In the genomic region with DNA sequence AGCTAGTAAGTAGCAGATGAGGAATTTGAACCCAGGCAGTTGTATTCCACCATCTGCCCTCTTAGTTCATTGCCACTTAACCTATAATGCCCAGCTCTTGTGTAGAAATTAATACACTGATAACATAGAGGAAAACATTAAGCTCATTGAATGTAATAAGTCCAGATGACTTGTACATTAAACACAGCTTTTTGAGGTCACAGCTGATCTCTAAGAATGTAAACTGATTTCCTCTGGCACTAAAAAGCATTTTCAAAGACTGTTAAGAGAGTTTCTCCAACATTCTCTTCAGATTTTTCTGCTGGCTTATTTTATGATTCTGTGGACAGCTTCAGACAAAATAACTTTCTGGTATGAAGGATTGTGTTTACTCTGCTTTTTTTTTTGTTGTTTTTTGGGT, we compare ENCODE assay signal across 24 cellular contexts. TPM values are rescaled to one million over a fixed set of nuclear protein-coding genes. Genes with fewer than 3 reads are reported as not detected.
A peak's percentile ranks its signal among the peaks of the same experiment; 100 is the strongest.
DNase-seq lines count a peak whose midpoint lies in the region; ATAC-seq, FAIRE-seq and TF ChIP-seq lines count a peak whose summit lies in the region.
"Had no signal": no experiment of that assay in that cellular context is flagged by ENCODE, and none has a peak within 500 bp of the region (broad histone marks: within the 10 kb centered on the region; RNA-seq: fewer than 3 reads in every experiment).

No MANE protein-coding gene starts in this region.

- H3K27me3 ChIP-seq in SK-N-SH (ENCODE audit: insufficient read depth) (no peaks in the 10 kb centered on the region; the same call in 1 of the 2 replicates), GM23248 (replicated peaks; ENCODE audit: insufficient read depth) (no peaks in the 10 kb centered on the region), testis (no peaks in the 10 kb centered on the region)
- H3K27me3 ChIP-seq: Peyer's patch, SJCRH30 had no signal

- POLR2A ChIA-PET in SK-N-SH (lab: Yijun Ruan, JAX) = no interaction called here

- CTCF ChIA-PET in SK-N-SH (lab: Yijun Ruan, JAX) = interaction anchor here (1.0 to 1.9 kb wide), 6 partner anchors 12 to 280 kb away, joined by 3 to 7 read pairs (median 3); no protein-coding TSS in a partner anchor

- H3K27ac ChIP-seq in SK-N-SH (ENCODE audit: low read depth in 2 of 2, low read length in 1 of 2) (no peak overlapping the region), GM23248 (no peak overlapping the region), testis (no peak overlapping the region)
- H3K27ac ChIP-seq: 22Rv1, KMS-11, Peyer's patch, SJCRH30 had no signal

- peaks cover 26% of the 10 kb centered on the region for H3K27me3 Mint-ChIP-seq in activated T-cell treated with anti-CD3 and anti-CD28 coated beads, Interleukin-2, amount 50 U/mL, for 24 hours
- H3K27me3 Mint-ChIP-seq: B cell had no signal

- no peak for TF ChIP-seq POLR2A in testis (IDR thresholded peaks at IDR 0.05)

- no peak overlapping the region for H3K4me3 Mint-ChIP-seq in activated T-cell treated with anti-CD3 and anti-CD28 coated beads, Interleukin-2, amount 50 U/mL, for 24 hours
- H3K4me3 Mint-ChIP-seq: B cell, CD14-positive monocyte, H9 had no signal

- intact Hi-C loops in Right ventricle myocardium inferior (cut with DNase I) = no loop called here
- intact Hi-C loops in testis (cut with DNase I; ENCODE audit: low total_unique reads) = no loop called here

- FAIRE-seq in endometrium (lab: Jason Lieb, UNC) = peak; percentile 74

- no peak for TF ChIP-seq EP300 in SK-N-SH (IDR thresholded peaks at IDR 0.05; ENCODE audit: borderline replicate concordance in 1 of 2, low read depth in 1 of 2, low read length in 1 of 2)

- no peak for TF ChIP-seq RAD21 in SK-N-SH (IDR thresholded peaks at IDR 0.05; ENCODE audit: low read length)

- TF ChIP-seq CTCF in SK-N-SH (IDR thresholded peaks at IDR 0.05) = no peak
- no peak for TF ChIP-seq CTCF in fibroblast of the aortic adventitia (IDR thresholded peaks at IDR 0.05; ENCODE audit: insufficient read depth, low read length)
- no peak for TF ChIP-seq CTCF in testis (IDR thresholded peaks at IDR 0.05)

- peaks cover 71% of the 10 kb centered on the region for H3K36me3 Mint-ChIP-seq in activated T-cell treated with anti-CD3 and anti-CD28 coated beads, Interleukin-2, amount 50 U/mL, for 24 hours (ENCODE audit: low read depth)

- H3K9me2 ChIP-seq in SK-N-SH = no peaks in the 10 kb centered on the region
- no peaks in the 10 kb centered on the region for H3K9me2 ChIP-seq in GM23248 (ENCODE audit: insufficient read depth)

- H3K9me3 ChIP-seq in SK-N-SH (no peaks in the 10 kb centered on the region), GM23248 (ENCODE audit: low read depth) (no peaks in the 10 kb centered on the region), testis (no peaks in the 10 kb centered on the region)
- H3K9me3 ChIP-seq: Peyer's patch, SJCRH30 had no signal

- H4K20me1 ChIP-seq in SK-N-SH (ENCODE audit: insufficient read depth) (no peaks in the 10 kb centered on the region), GM23248 (ENCODE audit: insufficient read depth) (no peaks in the 10 kb centered on the region)

- no peak overlapping the region for H2AFZ ChIP-seq in SK-N-SH (ENCODE audit: low read depth)
- no peak overlapping the region for H2AFZ ChIP-seq in GM23248

- H3K9ac ChIP-seq in SK-N-SH (no peak overlapping the region), GM23248 (no peak overlapping the region)
- H3K9ac ChIP-seq: KMS-11 had no signal

- H3F3A ChIP-seq in SK-N-SH (replicated peaks; ENCODE audit: insufficient read depth) (no peaks in the 10 kb centered on the region), GM23248 (ENCODE audit: insufficient read depth) (no peaks in the 10 kb centered on the region)

- ATAC-seq in SK-N-SH treated with all-trans-retinoic acid at 6 μM for 48 hours = peak; percentile 47; the same call in 2 of the 3 replicates
- no peak for ATAC-seq in Right ventricle myocardium inferior

- no peak for DNase-seq in SK-N-SH
- peak; percentile 3 for DNase-seq in fibroblast of the aortic adventitia (ENCODE audit: low read depth)
- DNase-seq in GM23248 = no peak
- no peak for DNase-seq in activated T-cell treated with anti-CD3 and anti-CD28 coated beads, Interleukin-2, amount 50 U/mL, for 24 hours
- no peak for DNase-seq in Right ventricle myocardium inferior (ENCODE audit: missing footprints)
- no peak for DNase-seq in testis
- DNase-seq: DMS53, EL, GF-D8, H9, NCI-H1105 treated with DMSO at 0.1 percent for 48 hours, NCI-H2029 treated with DMSO at 0.1 percent for 48 hours, NCI-H226, NCI-H510A treated with DMSO at 0.1 percent for 48 hours, NCI-H748 treated with DMSO at 0.1 percent for 48 hours, Peyer's patch, SJCRH30, SW 1271 had no signal

- no peaks in the 10 kb centered on the region for H3K4me1 Mint-ChIP-seq in activated T-cell treated with anti-CD3 and anti-CD28 coated beads, Interleukin-2, amount 50 U/mL, for 24 hours (ENCODE audit: low read depth)
- H3K4me1 Mint-ChIP-seq: B cell, CD14-positive monocyte, H9 had no signal

- H3K27ac Mint-ChIP-seq in activated T-cell treated with anti-CD3 and anti-CD28 coated beads, Interleukin-2, amount 50 U/mL, for 24 hours = no peak overlapping the region
- H3K27ac Mint-ChIP-seq: B cell, H9 had no signal

- in situ Hi-C loops in GM23248 (cut with MboI) = loop anchor here (10.0 kb wide), 1 partner anchor 252 kb away; no protein-coding TSS in a partner anchor

- H3K79me2 ChIP-seq in SK-N-SH (ENCODE audit: insufficient read depth) (no peaks in the 10 kb centered on the region), GM23248 (ENCODE audit: insufficient read depth) (no peaks in the 10 kb centered on the region)

- no peak overlapping the region for H3K4me3 ChIP-seq in SK-N-SH (ENCODE audit: low read depth in 2 of 2, low read length in 1 of 2)
- no peak overlapping the region for H3K4me3 ChIP-seq in fibroblast of the aortic adventitia (ENCODE audit: low read depth, low read length)
- H3K4me3 ChIP-seq in GM23248 = no peak overlapping the region
- no peak overlapping the region for H3K4me3 ChIP-seq in testis
- H3K4me3 ChIP-seq: Peyer's patch, SJCRH30 had no signal

- H3K36me3 ChIP-seq in SK-N-SH (replicated peaks in 1 of 2; ENCODE audit: control insufficient read depth in 1 of 2, insufficient read depth in 2 of 2, low read length in 1 of 2) (peaks cover 2 to 5% of the 10 kb centered on the region in 2 experiments), GM23248 (ENCODE audit: low read depth) (no peaks in the 10 kb centered on the region), testis (ENCODE audit: low read depth, missing control alignments) (no peaks in the 10 kb centered on the region)
- H3K36me3 ChIP-seq: Peyer's patch had no signal

- H3K4me1 ChIP-seq in SK-N-SH (ENCODE audit: control insufficient read depth in 1 of 2, insufficient read depth in 2 of 2, low read depth in 1 of 2, low read length in 1 of 2) (no peaks in the 10 kb centered on the region), GM23248 (ENCODE audit: insufficient read depth) (no peaks in the 10 kb centered on the region), testis (peaks cover 3% of the 10 kb centered on the region)
- H3K4me1 ChIP-seq: Peyer's patch, SJCRH30 had no signal

- no peaks in the 10 kb centered on the region for H3K9me3 Mint-ChIP-seq in activated T-cell treated with anti-CD3 and anti-CD28 coated beads, Interleukin-2, amount 50 U/mL, for 24 hours

- H3K4me2 ChIP-seq in SK-N-SH = no peak overlapping the region
- H3K4me2 ChIP-seq in GM23248 (ENCODE audit: unreplicated experiment) = no peak overlapping the region
- H3K4me2 ChIP-seq: KMS-11 had no signal

TF ChIP-seq in SK-N-SH treated with all-trans-retinoic acid at 6 μM for 48 hours, 23 proteins besides CTCF, POLR2A, EP300 and RAD21:
- TF ChIP-seq ZFP30 (CRISPR knock-in tag; IDR thresholded peaks at IDR 0.05) (no peak), CSDC2 (CRISPR knock-in tag; IDR thresholded peaks at IDR 0.05) (no peak), ISL1 (CRISPR knock-in tag; IDR thresholded peaks at IDR 0.05) (no peak), ESRRG (CRISPR knock-in tag; IDR thresholded peaks at IDR 0.05) (no peak), GLIS3 (CRISPR knock-in tag; IDR thresholded peaks at IDR 0.05) (no peak), RARB (CRISPR knock-in tag; IDR thresholded peaks at IDR 0.05) (no peak), ZNF70 (CRISPR knock-in tag; IDR thresholded peaks at IDR 0.05) (no peak), ZFP3 (CRISPR knock-in tag; IDR thresholded peaks at IDR 0.05) (no peak), SNAI2 (CRISPR knock-in tag; IDR thresholded peaks at IDR 0.05) (no peak)

TF ChIP-seq in SK-N-SH, 30 proteins besides CTCF, POLR2A, EP300 and RAD21 (continues in another document):
- TF ChIP-seq FOSL2 (IDR thresholded peaks at IDR 0.05; ENCODE audit: borderline replicate concordance, low read depth) = no peak
- no peak for TF ChIP-seq TAF1 (IDR thresholded peaks at IDR 0.05; ENCODE audit: borderline replicate concordance, low read depth, low read length)
- no peak for TF ChIP-seq ELF1 (IDR thresholded peaks at IDR 0.05)
- TF ChIP-seq FOXJ3 (CRISPR knock-in tag; IDR thresholded peaks at IDR 0.05) = no peak
- no peak for TF ChIP-seq RCOR1 (IDR thresholded peaks at IDR 0.05; ENCODE audit: low read length)
- TF ChIP-seq, protein P1, sequence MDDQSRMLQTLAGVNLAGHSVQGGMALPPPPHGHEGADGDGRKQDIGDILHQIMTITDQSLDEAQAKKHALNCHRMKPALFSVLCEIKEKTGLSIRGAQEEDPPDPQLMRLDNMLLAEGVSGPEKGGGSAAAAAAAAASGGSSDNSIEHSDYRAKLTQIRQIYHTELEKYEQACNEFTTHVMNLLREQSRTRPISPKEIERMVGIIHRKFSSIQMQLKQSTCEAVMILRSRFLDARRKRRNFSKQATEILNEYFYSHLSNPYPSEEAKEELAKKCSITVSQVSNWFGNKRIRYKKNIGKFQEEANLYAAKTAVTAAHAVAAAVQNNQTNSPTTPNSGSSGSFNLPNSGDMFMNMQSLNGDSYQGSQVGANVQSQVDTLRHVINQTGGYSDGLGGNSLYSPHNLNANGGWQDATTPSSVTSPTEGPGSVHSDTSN (IDR thresholded peaks at IDR 0.05) = no peak
- TF ChIP-seq FOXM1 (IDR thresholded peaks at IDR 0.05; ENCODE audit: low read depth) = no peak
- no peak for TF ChIP-seq EZH2phosphoT487 (IDR thresholded peaks at IDR 0.05; ENCODE audit: borderline replicate concordance, low read depth)

RNA-seq across cellular contexts. Expression of gene HPRT1, which starts 42.7 kb away (rescaled TPM):
- 33.2 and 42.3 TPM in 2 replicates for polyA plus RNA-seq in SK-N-SH (2012; rRNA removed)
- polyA plus RNA-seq in SK-N-SH (2012; cell fraction: cytosol; rRNA removed) = 68.6 and 97.4 TPM in 2 replicates
- 10.2 and 20.3 TPM in 2 replicates for polyA plus RNA-seq in SK-N-SH (2012; cell fraction: nucleus; rRNA removed)
- total RNA-seq in fibroblast of the aortic adventitia (ENCODE audit: low replicate concordance) = 10.0 and 20.2 TPM in 2 replicates
- 11.8 and 12.0 TPM in 2 replicates for total RNA-seq in GM23248 (2014; rRNA removed; shearing (Covaris generic))
- 63.2 and 65.7 TPM in 2 replicates for polyA plus RNA-seq in GM23248 (2016; fragmentation: Nextera tagmentation; extraction: Ambion mirVana)
- total RNA-seq in Right ventricle myocardium inferior = 18.0 TPM
- 100 to 1,000 TPM; 119 to 125 TPM for total RNA-seq in testis
- 170 TPM for polyA plus RNA-seq in testis (ENCODE audit: insufficient read depth, low read depth, low replicate concordance)
